8 cellular contexts compared by ENCODE assay signal in genomic region chr16:3149630-3150345, GRCh38. TPM values are rescaled to one million over a fixed set of nuclear protein-coding genes. Genes with fewer than 3 reads are reported as not detected.
DNase-seq lines count a peak whose midpoint lies in the region; ATAC-seq, FAIRE-seq and TF ChIP-seq lines count a peak whose summit lies in the region.

No MANE protein-coding gene starts in this region.

- H3K27ac Mint-ChIP-seq in activated CD4-positive, alpha-beta T cell treated with anti-CD3 and anti-CD28 coated beads for 36 hours, result peak overlapping the region; percentile 89

- H3K4me1 Mint-ChIP-seq in activated CD4-positive, alpha-beta T cell treated with anti-CD3 and anti-CD28 coated beads for 36 hours, result peaks cover 22% of the 10 kb centered on the region

- peak overlapping the region; percentile 100 for H3K4me2 ChIP-seq in GM12878 (ENCODE audit: control insufficient read depth, insufficient read depth)

- TF ChIP-seq RAD21 in GM12878 (IDR thresholded peaks at IDR 0.05; ENCODE audit: insufficient read depth, low read depth, low read length), result 0 out of 2 replicates have a peak, but pooled peaks have one; percentile 11

- 3% methylated on average over 37 of the region's 41 CpGs for WGBS in GM12878 (ENCODE audit: insufficient coverage, insufficient replicate concordance, low lambda C conversion rate, missing lambda C conversion rate)
- 7% methylated on average over 33 of the region's 41 CpGs for WGBS in prostate gland

- peak overlapping the region; percentile 94 for H3K4me3 ChIP-seq in GM12878
- H3K4me3 ChIP-seq in prostate gland, result peak overlapping the region; percentile 58 to 65

- peaks cover 3% of the 10 kb centered on the region; the same call in 1 of the 2 replicates for H3K4me1 ChIP-seq in GM12878 (ENCODE audit: control insufficient read depth, insufficient read depth, low read length)
- peaks cover 6% of the 10 kb centered on the region for H3K4me1 ChIP-seq in prostate gland (replicated peaks)

- intact Hi-C loops in activated CD4-positive, alpha-beta T cell treated with anti-CD3 and anti-CD28 coated beads for 36 hours (cut with DNase I, micrococcal nuclease), result loop anchor here (1.0 to 5.0 kb wide), 19 partner anchors 9 to 353 kb away; partner anchors contain the start of genes CLUAP1 (in 1 of the 2), OR1F1 (in 1 of the 2), THOC6 (in 1 of the 2) and ZNF174 (in 1 of the 2)
- intact Hi-C loops in GM12878 (cut with micrococcal nuclease; ENCODE audit: unreplicated experiment), result loop anchor here (1.0 to 10.0 kb wide), 3 partner anchors 9 to 115 kb away; no protein-coding TSS in a partner anchor
- intact Hi-C loops in prostate gland (cut with DNase I), result loop anchor here (10.0 kb wide), 1 partner anchor 115 kb away; no protein-coding TSS in a partner anchor

- in situ Hi-C loops in SK-MEL-5 (cut with HindIII; ENCODE audit: low pct_unique_long_range_greater_than_20kb, low sequenced_read_pairs), result no loop called here
- in situ Hi-C loops in GM12878 (cut with MboI), result no loop called here

- no TSS peak for BruUV-seq in GM12878 (replicated peaks; lab: Mats Ljungman, UMichigan)

- H3K36me3 ChIP-seq in GM12878 (ENCODE audit: control insufficient read depth in 2 of 2, insufficient read depth in 2 of 2, low read length in 1 of 2) (no peaks in the 10 kb centered on the region), prostate gland (no peaks in the 10 kb centered on the region)

- peak overlapping the region; percentile 79 for H3K9ac ChIP-seq in GM12878 (ENCODE audit: control insufficient read depth, insufficient read depth, low read length)

- SMC1A ChIA-PET in GM12878 (lab: Charles Lee; ENCODE audit: uncharacterized antibody, unreplicated experiment), result interaction anchor here (0.9 to 2.0 kb wide), 7 partner anchors 9 to 32 kb away, joined by 3 to 12 read pairs (median 4); partner anchors contain the start of gene ZNF213

- TF ChIP-seq EP300 in GM12878 (IDR thresholded peaks at IDR 0.05; ENCODE audit: borderline replicate concordance in 1 of 2, control insufficient read depth in 1 of 2, low read depth in 2 of 2, low read length in 2 of 2), result no peak

- RAD21 ChIA-PET in GM12878 (lab: Charles Lee; ENCODE audit: unreplicated experiment), result interaction anchor here (1.0 to 2.4 kb wide), 8 partner anchors 10 to 90 kb away, joined by 4 to 11 read pairs (median 8); partner anchors contain the start of gene ZNF213

- peaks cover 2% of the 10 kb centered on the region for H3K9me3 Mint-ChIP-seq in activated CD4-positive, alpha-beta T cell treated with anti-CD3 and anti-CD28 coated beads for 36 hours (ENCODE audit: low read depth)

- H3K9me3 ChIP-seq in GM12878 (replicated peaks; ENCODE audit: control insufficient read depth, insufficient read depth, low read length), result no peaks in the 10 kb centered on the region; the same call in 2 of the 3 replicates
- no peaks in the 10 kb centered on the region for H3K9me3 ChIP-seq in prostate gland

- peak; percentile 7 for ATAC-seq in activated CD4-positive, alpha-beta T cell treated with anti-CD3 and anti-CD28 coated beads for 36 hours
- ATAC-seq in GM12878, result peak; percentile 61

- TF ChIP-seq CTCF in GM12878 (IDR thresholded peaks at IDR 0.05 in 2 of 3, conservative IDR thresholded peaks at IDR 0.05 in 1 of 3; ENCODE audit: control insufficient read depth in 2 of 3, extremely low read depth in 1 of 3, insufficient read depth in 1 of 3, low read depth in 3 of 3, low read length in 3 of 3) (peak; percentile 55 to 63 (median 58)), prostate gland (IDR thresholded peaks at IDR 0.05) (peak in 3 of 4 experiments; percentile 21 to 51 (median 50))

- H2AFZ ChIP-seq in GM12878 (ENCODE audit: control insufficient read depth, low read depth, low read length), result peak overlapping the region; percentile 92

- CTCF ChIA-PET in activated CD4-positive, alpha-beta T cell treated with anti-CD3 and anti-CD28 coated beads for 36 hours (lab: Charles Lee), result interaction anchor here (0.5 to 2.9 kb wide), 25 partner anchors 9 to 351 kb away, joined by 3 to 27 read pairs (median 5); partner anchors contain the start of genes IL32, OR1F1, ZNF174 and ZNF213
- CTCF ChIA-PET in GM12878 (lab: Yijun Ruan, JAX), result interaction anchor here (0.7 to 3.5 kb wide), 18 partner anchors 13 to 126 kb away, joined by 3 to 24 read pairs (median 4); partner anchors contain the start of genes HCFC1R1, THOC6 and ZNF213

- FAIRE-seq in GM12878 (lab: Jason Lieb, UNC), result no peak

- DNase-seq in activated CD4-positive, alpha-beta T cell treated with anti-CD3 and anti-CD28 coated beads for 36 hours, result peak; percentile 79
- no peak for DNase-seq in activated CD4-positive, alpha-beta T cell treated with anti-CD3 and anti-CD28 coated beads for 1 hour
- peak; percentile 71 for DNase-seq in HK-2 (ENCODE audit: unreplicated experiment)
- DNase-seq in SK-MEL-5 (ENCODE audit: low read depth, low spot score), result peak; percentile 50
- no peak for DNase-seq in GM12878 (ENCODE audit: low read depth, low spot score)
- DNase-seq in hippocampal formation (lab: John Stamatoyannopoulos, UW), result peak; percentile 9 to 50
- peak; percentile 48 for DNase-seq in prostate gland (ENCODE audit: low spot score)
- DNase-seq in H4 (ENCODE audit: low spot score), result no peak

- H3K4me3 Mint-ChIP-seq in activated CD4-positive, alpha-beta T cell treated with anti-CD3 and anti-CD28 coated beads for 36 hours, result peak overlapping the region; percentile 79

- no peaks in the 10 kb centered on the region for H4K20me1 ChIP-seq in GM12878 (ENCODE audit: control insufficient read depth, insufficient read depth)

- H3K27ac ChIP-seq in GM12878 (ENCODE audit: control insufficient read depth, insufficient read depth), result peak overlapping the region; percentile 70
- H3K27ac ChIP-seq in prostate gland, result peak overlapping the region; percentile 84 to 89

- no peaks in the 10 kb centered on the region for H3K27me3 ChIP-seq in GM12878 (replicated peaks in 1 of 2; ENCODE audit: control insufficient read depth in 2 of 2, insufficient read depth in 2 of 2, low read length in 1 of 2)
- H3K27me3 ChIP-seq in prostate gland (replicated peaks; ENCODE audit: insufficient read depth), result no peaks in the 10 kb centered on the region

- peaks cover 2% of the 10 kb centered on the region for H3K27me3 Mint-ChIP-seq in activated CD4-positive, alpha-beta T cell treated with anti-CD3 and anti-CD28 coated beads for 36 hours

- H3K36me3 Mint-ChIP-seq in activated CD4-positive, alpha-beta T cell treated with anti-CD3 and anti-CD28 coated beads for 36 hours (ENCODE audit: low read depth), result peaks cover 3% of the 10 kb centered on the region

- POLR2A ChIA-PET in activated CD4-positive, alpha-beta T cell treated with anti-CD3 and anti-CD28 coated beads for 36 hours (lab: Charles Lee), result interaction anchor here (0.6 to 2.8 kb wide), 7 partner anchors 9 to 127 kb away, joined by 3 to 16 read pairs (median 4); partner anchors contain the start of gene ZNF213
- POLR2A ChIA-PET in GM12878 (lab: Charles Lee), result interaction anchor here (0.8 to 2.3 kb wide), 7 partner anchors 15 to 127 kb away, joined by 3 to 13 read pairs (median 4); partner anchors contain the start of genes IL32 and ZNF213

- H3K79me2 ChIP-seq in GM12878 (ENCODE audit: control insufficient read depth, insufficient read depth, low read length), result no peaks in the 10 kb centered on the region

- TF ChIP-seq POLR2A in GM12878 (IDR thresholded peaks at IDR 0.05; ENCODE audit: low read depth, low read length), result 0 out of 2 replicates have a peak, but pooled peaks have one; percentile 47
- TF ChIP-seq POLR2A in prostate gland (IDR thresholded peaks at IDR 0.05), result no peak

RNA-seq across cellular contexts. Expression of gene ZNF213, which starts 15.0 kb away (rescaled TPM):
- total RNA-seq in activated CD4-positive, alpha-beta T cell treated with anti-CD3 and anti-CD28 coated beads for 36 hours, result 1 to 10 TPM; 7.6 to 8.3 TPM
- total RNA-seq in SK-MEL-5 (2014; rRNA removed; shearing (Covaris generic)), result 0.85 and 1.8 TPM in 2 replicates
- polyA plus RNA-seq in SK-MEL-5 (2015; cell fraction: cytosol; rRNA removed), result 8.9 and 11.2 TPM in 2 replicates
- 10.4 and 15.7 TPM in 2 replicates for polyA plus RNA-seq in SK-MEL-5 (2015; cell fraction: nucleus; rRNA removed)
- 2.7 and 6.1 TPM in 2 replicates for total RNA-seq in GM12878 (2013; cell fraction: nucleolus; rRNA removed)
- 1.1 TPM in 2 replicates for total RNA-seq in GM12878 (2014; rRNA removed)
- total RNA-seq in GM12878 (2014; rRNA removed; fragmentation: Illumina TruSeq; extraction: Trizol), result 0.83 and 1.2 TPM in 2 replicates
- 7.2 and 9.4 TPM in 2 replicates for total RNA-seq in GM12878 (2021)
- 2.1 TPM for polyA plus RNA-seq in GM12878 (2011; ENCODE audit: low read depth)
- 0.13 and 0.53 TPM in 2 replicates for polyA plus RNA-seq in GM12878 (2011; rRNA removed)
- polyA plus RNA-seq in GM12878 (2011; cell fraction: cytosol; rRNA removed), result 0.73 and 1.0 TPM in 2 replicates
- polyA plus RNA-seq in GM12878 (2011; cell fraction: nucleus; rRNA removed), result 2.0 and 3.8 TPM in 2 replicates
- 4.8 and 5.3 TPM in 2 replicates for polyA plus RNA-seq in GM12878 (2012)
- polyA plus RNA-seq in GM12878 (2014; fragmentation: Illumina TruSeq; extraction: Trizol), result 0.22 and 0.91 TPM in 2 replicates
- polyA plus RNA-seq in GM12878 (2014; fragmentation: Nextera tagmentation; extraction: Ambion mirVana), result under 1 TPM; 0.55 to 0.58 TPM
- 3.1 and 3.2 TPM in 2 replicates for polyA plus RNA-seq in GM12878 (2014; rRNA removed)
- 1 to 10 TPM; 3.4 to 4.8 TPM for polyA plus RNA-seq in GM12878 (2016; fragmentation: Nextera tagmentation; extraction: Ambion mirVana)
- 0.88 and 1.6 TPM in 2 replicates for polyA minus RNA-seq in GM12878 (2011; rRNA and poly(A)+ RNA removed)
- 1.2 and 1.9 TPM in 2 replicates for polyA minus RNA-seq in GM12878 (2011; cell fraction: cytosol; rRNA and poly(A)+ RNA removed)
- 1.1 and 2.1 TPM in 2 replicates for polyA minus RNA-seq in GM12878 (2011; cell fraction: nucleus; rRNA and poly(A)+ RNA removed)
- total RNA-seq in prostate gland, result 10 to 100 TPM; 18.4 to 28.1 TPM
- total RNA-seq in H4 (2014; rRNA removed; shearing (Covaris generic)), result 2.0 and 3.9 TPM in 2 replicates

RNA-seq across cellular contexts. Expression of gene ZNF205, which starts 37.4 kb away (rescaled TPM):
- under 1 TPM; 0.21 to 0.32 TPM for total RNA-seq in activated CD4-positive, alpha-beta T cell treated with anti-CD3 and anti-CD28 coated beads for 36 hours
- total RNA-seq in SK-MEL-5 (2014; rRNA removed; shearing (Covaris generic)), result 13.6 and 14.3 TPM in 2 replicates
- polyA plus RNA-seq in SK-MEL-5 (2015; cell fraction: cytosol; rRNA removed), result 12.4 and 17.8 TPM in 2 replicates
- polyA plus RNA-seq in SK-MEL-5 (2015; cell fraction: nucleus; rRNA removed), result 20.0 and 44.3 TPM in 2 replicates
- 3.2 and 4.8 TPM in 2 replicates for total RNA-seq in GM12878 (2013; cell fraction: nucleolus; rRNA removed)
- 0.71 and 0.90 TPM in 2 replicates for total RNA-seq in GM12878 (2014; rRNA removed)
- total RNA-seq in GM12878 (2014; rRNA removed; fragmentation: Illumina TruSeq; extraction: Trizol), result 0.32 and 0.63 TPM in 2 replicates
- 1.2 and 1.5 TPM in 2 replicates for total RNA-seq in GM12878 (2021)
- polyA plus RNA-seq in GM12878 (2011; ENCODE audit: low read depth), result 0.38 TPM
- 0.29 and 0.67 TPM in 2 replicates for polyA plus RNA-seq in GM12878 (2011; rRNA removed)
- 1.1 and 1.9 TPM in 2 replicates for polyA plus RNA-seq in GM12878 (2011; cell fraction: cytosol; rRNA removed)
- polyA plus RNA-seq in GM12878 (2011; cell fraction: nucleus; rRNA removed), result 2.0 and 2.8 TPM in 2 replicates
- 1.8 TPM in 2 replicates for polyA plus RNA-seq in GM12878 (2012)
- polyA plus RNA-seq in GM12878 (2014; fragmentation: Illumina TruSeq; extraction: Trizol), result 0.26 TPM in 1 of 2 replicates, not detected in the other
- not detected for polyA plus RNA-seq in GM12878 (2014; fragmentation: Nextera tagmentation; extraction: Ambion mirVana)
- 0.95 and 1.00 TPM in 2 replicates for polyA plus RNA-seq in GM12878 (2014; rRNA removed)
- 1 to 10 TPM in 1 of 2 experiments, under 1 TPM in 1; 0.58 to 1.1 TPM for polyA plus RNA-seq in GM12878 (2016; fragmentation: Nextera tagmentation; extraction: Ambion mirVana)
- polyA minus RNA-seq in GM12878 (2011; rRNA and poly(A)+ RNA removed), result 0.51 and 1.5 TPM in 2 replicates
- polyA minus RNA-seq in GM12878 (2011; cell fraction: cytosol; rRNA and poly(A)+ RNA removed), result 0.53 and 1.0 TPM in 2 replicates
- polyA minus RNA-seq in GM12878 (2011; cell fraction: nucleus; rRNA and poly(A)+ RNA removed), result 0.57 and 0.73 TPM in 2 replicates
- total RNA-seq in prostate gland, result 10 to 100 TPM; 20.9 to 27.0 TPM
- 5.2 and 8.6 TPM in 2 replicates for total RNA-seq in H4 (2014; rRNA removed; shearing (Covaris generic))

RNA-seq across cellular contexts. Expression of gene OR1F1, which starts 38.2 kb away (rescaled TPM):
- not detected for total RNA-seq in activated CD4-positive, alpha-beta T cell treated with anti-CD3 and anti-CD28 coated beads for 36 hours
- total RNA-seq in SK-MEL-5 (2014; rRNA removed; shearing (Covaris generic)), result 0.21 TPM in 1 of 2 replicates, not detected in the other
- polyA plus RNA-seq in SK-MEL-5 (2015; cell fraction: cytosol; rRNA removed), result 1.00 and 1.7 TPM in 2 replicates
- polyA plus RNA-seq in SK-MEL-5 (2015; cell fraction: nucleus; rRNA removed), result 1.2 and 1.9 TPM in 2 replicates
- total RNA-seq in GM12878 (2013; cell fraction: nucleolus; rRNA removed), result not detected in 2 replicates
- total RNA-seq in GM12878 (2014; rRNA removed), result not detected in 2 replicates
- not detected in 2 replicates for total RNA-seq in GM12878 (2014; rRNA removed; fragmentation: Illumina TruSeq; extraction: Trizol)
- total RNA-seq in GM12878 (2021), result not detected in 2 replicates
- not detected for polyA plus RNA-seq in GM12878 (2011; ENCODE audit: low read depth)
- polyA plus RNA-seq in GM12878 (2011; rRNA removed), result 0.12 TPM in 1 of 2 replicates, not detected in the other
- 0.30 and 0.36 TPM in 2 replicates for polyA plus RNA-seq in GM12878 (2011; cell fraction: cytosol; rRNA removed)
- 0.12 TPM in 1 of 2 replicates, not detected in the other for polyA plus RNA-seq in GM12878 (2011; cell fraction: nucleus; rRNA removed)
- polyA plus RNA-seq in GM12878 (2012), result not detected in 2 replicates
- 0.10 TPM in 1 of 2 replicates, not detected in the other for polyA plus RNA-seq in GM12878 (2014; fragmentation: Illumina TruSeq; extraction: Trizol)
- not detected for polyA plus RNA-seq in GM12878 (2014; fragmentation: Nextera tagmentation; extraction: Ambion mirVana)
- polyA plus RNA-seq in GM12878 (2014; rRNA removed), result 0.14 TPM in 1 of 2 replicates, not detected in the other
- not detected for polyA plus RNA-seq in GM12878 (2016; fragmentation: Nextera tagmentation; extraction: Ambion mirVana)
- 1.1 TPM in 1 of 2 replicates, not detected in the other for polyA minus RNA-seq in GM12878 (2011; rRNA and poly(A)+ RNA removed)
- not detected in 2 replicates for polyA minus RNA-seq in GM12878 (2011; cell fraction: cytosol; rRNA and poly(A)+ RNA removed)
- not detected in 2 replicates for polyA minus RNA-seq in GM12878 (2011; cell fraction: nucleus; rRNA and poly(A)+ RNA removed)
- total RNA-seq in prostate gland, result not detected
- total RNA-seq in H4 (2014; rRNA removed; shearing (Covaris generic)), result 0.81 TPM in 1 of 2 replicates, not detected in the other

RNA-seq across cellular contexts. Expression of gene ZSCAN10, which starts 50.7 kb away (rescaled TPM):
- total RNA-seq in activated CD4-positive, alpha-beta T cell treated with anti-CD3 and anti-CD28 coated beads for 36 hours, result under 1 TPM; 0.11 to 0.30 TPM
- total RNA-seq in SK-MEL-5 (2014; rRNA removed; shearing (Covaris generic)), result 0.13 TPM in 1 of 2 replicates, not detected in the other
- polyA plus RNA-seq in SK-MEL-5 (2015; cell fraction: cytosol; rRNA removed), result not detected in 2 replicates
- polyA plus RNA-seq in SK-MEL-5 (2015; cell fraction: nucleus; rRNA removed), result 0.12 and 0.53 TPM in 2 replicates
- total RNA-seq in GM12878 (2013; cell fraction: nucleolus; rRNA removed), result 0.22 TPM in 1 of 2 replicates, not detected in the other
- total RNA-seq in GM12878 (2014; rRNA removed) (0.06 TPM in 1 of 2 replicates, not detected in the other), GM12878 (2014; rRNA removed; fragmentation: Illumina TruSeq; extraction: Trizol) (not detected in 2 replicates), GM12878 (2021) (not detected in 2 replicates), prostate gland (under 1 TPM in 1 of 2 donors, not detected in 1; 0.57 TPM)
- polyA plus RNA-seq in GM12878 (2011; ENCODE audit: low read depth), result not detected
- polyA plus RNA-seq in GM12878 (2011; rRNA removed) (not detected in 2 replicates), GM12878 (2014; fragmentation: Illumina TruSeq; extraction: Trizol) (not detected in 2 replicates), GM12878 (2014; fragmentation: Nextera tagmentation; extraction: Ambion mirVana) (not detected), GM12878 (2014; rRNA removed) (0.06 TPM in 1 of 2 replicates, not detected in the other), GM12878 (2016; fragmentation: Nextera tagmentation; extraction: Ambion mirVana) (under 1 TPM in 1 of 2 experiments, not detected in 1; 0.33 TPM)
- 0.01 and 0.05 TPM in 2 replicates for polyA plus RNA-seq in GM12878 (2011; cell fraction: cytosol; rRNA removed)
- 0.07 and 0.15 TPM in 2 replicates for polyA plus RNA-seq in GM12878 (2011; cell fraction: nucleus; rRNA removed)
- polyA plus RNA-seq in GM12878 (2012), result 0.06 TPM in 1 of 2 replicates, not detected in the other
- polyA minus RNA-seq in GM12878 (2011; rRNA and poly(A)+ RNA removed), result not detected in 2 replicates
- not detected in 2 replicates for polyA minus RNA-seq in GM12878 (2011; cell fraction: cytosol; rRNA and poly(A)+ RNA removed)
- polyA minus RNA-seq in GM12878 (2011; cell fraction: nucleus; rRNA and poly(A)+ RNA removed), result not detected in 2 replicates
- not detected in 2 replicates for total RNA-seq in H4 (2014; rRNA removed; shearing (Covaris generic))

Comparison
In these comparisons a context has a peak if more than half of its experiments do, and no peak if none do; other contexts are left out.
1. DNase-seq: peak in activated CD4-positive, alpha-beta T cell treated with anti-CD3 and anti-CD28 coated beads for 36 hours (single experiment), HK-2 (single experiment), SK-MEL-5 (single experiment), hippocampal formation (2 of 2) and prostate gland (single experiment); none in activated CD4-positive, alpha-beta T cell treated with anti-CD3 and anti-CD28 coated beads for 1 hour (single experiment), GM12878 (single experiment) and H4 (single experiment).